In the genomic region with DNA sequence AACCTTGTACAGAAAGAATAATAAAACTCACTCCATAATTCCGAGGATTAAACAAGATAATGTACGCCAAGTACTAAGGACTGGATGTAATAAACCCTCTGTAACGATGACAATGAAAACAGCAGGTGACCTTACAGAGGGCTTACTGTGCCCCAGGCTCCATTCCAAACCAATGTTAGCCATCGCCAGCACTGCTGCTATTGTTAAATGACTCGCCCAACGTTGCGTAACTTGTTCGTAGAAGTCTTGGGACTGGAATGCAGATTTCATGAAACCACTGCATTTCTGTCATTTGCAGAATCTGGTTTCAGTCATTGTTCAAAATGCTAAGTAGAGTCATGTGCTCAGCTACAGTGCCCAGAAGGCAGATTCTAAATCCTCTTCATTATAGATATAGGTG, we compare ENCODE assay signal across 1 cellular context.
TF ChIP-seq lines count a peak whose summit lies in the region.

No MANE protein-coding gene starts in this region.

TF ChIP-seq in HEK293, 187 proteins besides CTCF, POLR2A, EP300 and RAD21 (continued from another document and continues in another):
- TF ChIP-seq PRDM10 (tag by site-specific recombination; IDR thresholded peaks at IDR 0.05) (no peak), ZNF19 (tag by site-specific recombination; IDR thresholded peaks at IDR 0.05; ENCODE audit: low read depth) (no peak), ZNF311 (tag by site-specific recombination; IDR thresholded peaks at IDR 0.05; ENCODE audit: borderline replicate concordance) (no peak), ZNF239 (tag by site-specific recombination; IDR thresholded peaks at IDR 0.05) (no peak), ZNF555 (tag by site-specific recombination; conservative IDR thresholded peaks at IDR 0.05) (no peak), PRDM6 (tag by site-specific recombination; IDR thresholded peaks at IDR 0.05) (peak; percentile 89), ZNF830 (tag by site-specific recombination; IDR thresholded peaks at IDR 0.05; ENCODE audit: low read depth) (no peak), ZNF274 (IDR thresholded peaks at IDR 0.05; ENCODE audit: low read length) (no peak), ZNF274 (tag by site-specific recombination; IDR thresholded peaks at IDR 0.05; ENCODE audit: borderline replicate concordance) (no peak), ZNF777 (tag by site-specific recombination; IDR thresholded peaks at IDR 0.05; ENCODE audit: borderline replicate concordance) (no peak), GFI1B (tag by site-specific recombination; IDR thresholded peaks at IDR 0.05) (0 out of 2 replicates have a peak, but pooled peaks have one; percentile 50), ZFHX2 (tag by site-specific recombination; conservative IDR thresholded peaks at IDR 0.05) (no peak), ZNF544 (tag by site-specific recombination; IDR thresholded peaks at IDR 0.05) (no peak), ZNF510 (tag by site-specific recombination; IDR thresholded peaks at IDR 0.05; ENCODE audit: insufficient replicate concordance) (no peak), GLIS2 (tag by site-specific recombination; IDR thresholded peaks at IDR 0.05) (no peak), ZNF24 (tag by site-specific recombination; IDR thresholded peaks at IDR 0.05) (no peak), ZNF23 (tag by site-specific recombination; IDR thresholded peaks at IDR 0.05; ENCODE audit: borderline replicate concordance) (no peak), WT1 (tag by site-specific recombination; IDR thresholded peaks at IDR 0.05) (no peak; the same call in 1 of the 2 replicates), ZNF571 (tag by site-specific recombination; IDR thresholded peaks at IDR 0.05) (no peak), ZNF624 (tag by site-specific recombination; IDR thresholded peaks at IDR 0.05) (no peak), ZNF324 (tag by site-specific recombination; IDR thresholded peaks at IDR 0.05) (no peak), ZBTB17 (tag by site-specific recombination; IDR thresholded peaks at IDR 0.05) (no peak), ZNF521 (tag by site-specific recombination; IDR thresholded peaks at IDR 0.05) (no peak), ZNF16 (tag by site-specific recombination; IDR thresholded peaks at IDR 0.05; ENCODE audit: low read depth) (no peak), ZNF266 (tag by site-specific recombination; IDR thresholded peaks at IDR 0.05; ENCODE audit: low read depth) (no peak), ZNF423 (tag by site-specific recombination; IDR thresholded peaks at IDR 0.05) (no peak), FEZF1 (tag by site-specific recombination; IDR thresholded peaks at IDR 0.05) (peak; percentile 67), AEBP2 (tag by site-specific recombination; IDR thresholded peaks at IDR 0.05; ENCODE audit: borderline replicate concordance) (no peak), ZNF146 (tag by site-specific recombination; IDR thresholded peaks at IDR 0.05) (no peak), ZNF76 (tag by site-specific recombination; IDR thresholded peaks at IDR 0.05; ENCODE audit: borderline replicate concordance, low read depth) (no peak), OVOL3 (tag by site-specific recombination; IDR thresholded peaks at IDR 0.05) (peak; percentile 71; the same call in 1 of the 2 replicates), ZSCAN16 (tag by site-specific recombination; IDR thresholded peaks at IDR 0.05) (no peak), ZNF623 (tag by site-specific recombination; IDR thresholded peaks at IDR 0.05) (no peak), ZNF302 (tag by site-specific recombination; IDR thresholded peaks at IDR 0.05; ENCODE audit: low read depth) (no peak), YY1 (tag by site-specific recombination; IDR thresholded peaks at IDR 0.05) (0 out of 2 replicates have a peak, but pooled peaks have one; percentile 25), ZNF350 (tag by site-specific recombination; IDR thresholded peaks at IDR 0.05) (no peak), KLF16 (tag by site-specific recombination; IDR thresholded peaks at IDR 0.05) (no peak), SETDB1 (IDR thresholded peaks at IDR 0.05; ENCODE audit: insufficient read length, low read length) (no peak), ZNF132 (tag by site-specific recombination; IDR thresholded peaks at IDR 0.05; ENCODE audit: borderline replicate concordance) (no peak), REPIN1 (tag by site-specific recombination; IDR thresholded peaks at IDR 0.05; ENCODE audit: low read depth) (no peak), ZFP37 (tag by site-specific recombination; IDR thresholded peaks at IDR 0.05) (no peak), ZEB2 (tag by site-specific recombination; IDR thresholded peaks at IDR 0.05) (no peak), ZNF610 (tag by site-specific recombination; IDR thresholded peaks at IDR 0.05; ENCODE audit: borderline replicate concordance) (no peak), MYNN (tag by site-specific recombination; IDR thresholded peaks at IDR 0.05; ENCODE audit: borderline replicate concordance) (no peak), ZXDB (tag by site-specific recombination; IDR thresholded peaks at IDR 0.05) (no peak), ZNF37A (tag by site-specific recombination; IDR thresholded peaks at IDR 0.05) (no peak), PATZ1 (tag by site-specific recombination; IDR thresholded peaks at IDR 0.05) (no peak), HOXD13 (CRISPR knock-in tag; IDR thresholded peaks at IDR 0.05; ENCODE audit: borderline replicate concordance) (peak; percentile 71; the same call in 1 of the 2 replicates), KLF7 (tag by site-specific recombination; IDR thresholded peaks at IDR 0.05; ENCODE audit: borderline replicate concordance) (peak; percentile 14; the same call in 1 of the 2 replicates), ZNF654 (tag by site-specific recombination; IDR thresholded peaks at IDR 0.05; ENCODE audit: low read depth) (no peak)
- TF ChIP-seq, protein P1, sequence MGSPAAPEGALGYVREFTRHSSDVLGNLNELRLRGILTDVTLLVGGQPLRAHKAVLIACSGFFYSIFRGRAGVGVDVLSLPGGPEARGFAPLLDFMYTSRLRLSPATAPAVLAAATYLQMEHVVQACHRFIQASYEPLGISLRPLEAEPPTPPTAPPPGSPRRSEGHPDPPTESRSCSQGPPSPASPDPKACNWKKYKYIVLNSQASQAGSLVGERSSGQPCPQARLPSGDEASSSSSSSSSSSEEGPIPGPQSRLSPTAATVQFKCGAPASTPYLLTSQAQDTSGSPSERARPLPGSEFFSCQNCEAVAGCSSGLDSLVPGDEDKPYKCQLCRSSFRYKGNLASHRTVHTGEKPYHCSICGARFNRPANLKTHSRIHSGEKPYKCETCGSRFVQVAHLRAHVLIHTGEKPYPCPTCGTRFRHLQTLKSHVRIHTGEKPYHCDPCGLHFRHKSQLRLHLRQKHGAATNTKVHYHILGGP (tag by site-specific recombination; IDR thresholded peaks at IDR 0.05) = 0 out of 2 replicates have a peak, but pooled peaks have one; percentile 17
- TF ChIP-seq, protein P2, sequence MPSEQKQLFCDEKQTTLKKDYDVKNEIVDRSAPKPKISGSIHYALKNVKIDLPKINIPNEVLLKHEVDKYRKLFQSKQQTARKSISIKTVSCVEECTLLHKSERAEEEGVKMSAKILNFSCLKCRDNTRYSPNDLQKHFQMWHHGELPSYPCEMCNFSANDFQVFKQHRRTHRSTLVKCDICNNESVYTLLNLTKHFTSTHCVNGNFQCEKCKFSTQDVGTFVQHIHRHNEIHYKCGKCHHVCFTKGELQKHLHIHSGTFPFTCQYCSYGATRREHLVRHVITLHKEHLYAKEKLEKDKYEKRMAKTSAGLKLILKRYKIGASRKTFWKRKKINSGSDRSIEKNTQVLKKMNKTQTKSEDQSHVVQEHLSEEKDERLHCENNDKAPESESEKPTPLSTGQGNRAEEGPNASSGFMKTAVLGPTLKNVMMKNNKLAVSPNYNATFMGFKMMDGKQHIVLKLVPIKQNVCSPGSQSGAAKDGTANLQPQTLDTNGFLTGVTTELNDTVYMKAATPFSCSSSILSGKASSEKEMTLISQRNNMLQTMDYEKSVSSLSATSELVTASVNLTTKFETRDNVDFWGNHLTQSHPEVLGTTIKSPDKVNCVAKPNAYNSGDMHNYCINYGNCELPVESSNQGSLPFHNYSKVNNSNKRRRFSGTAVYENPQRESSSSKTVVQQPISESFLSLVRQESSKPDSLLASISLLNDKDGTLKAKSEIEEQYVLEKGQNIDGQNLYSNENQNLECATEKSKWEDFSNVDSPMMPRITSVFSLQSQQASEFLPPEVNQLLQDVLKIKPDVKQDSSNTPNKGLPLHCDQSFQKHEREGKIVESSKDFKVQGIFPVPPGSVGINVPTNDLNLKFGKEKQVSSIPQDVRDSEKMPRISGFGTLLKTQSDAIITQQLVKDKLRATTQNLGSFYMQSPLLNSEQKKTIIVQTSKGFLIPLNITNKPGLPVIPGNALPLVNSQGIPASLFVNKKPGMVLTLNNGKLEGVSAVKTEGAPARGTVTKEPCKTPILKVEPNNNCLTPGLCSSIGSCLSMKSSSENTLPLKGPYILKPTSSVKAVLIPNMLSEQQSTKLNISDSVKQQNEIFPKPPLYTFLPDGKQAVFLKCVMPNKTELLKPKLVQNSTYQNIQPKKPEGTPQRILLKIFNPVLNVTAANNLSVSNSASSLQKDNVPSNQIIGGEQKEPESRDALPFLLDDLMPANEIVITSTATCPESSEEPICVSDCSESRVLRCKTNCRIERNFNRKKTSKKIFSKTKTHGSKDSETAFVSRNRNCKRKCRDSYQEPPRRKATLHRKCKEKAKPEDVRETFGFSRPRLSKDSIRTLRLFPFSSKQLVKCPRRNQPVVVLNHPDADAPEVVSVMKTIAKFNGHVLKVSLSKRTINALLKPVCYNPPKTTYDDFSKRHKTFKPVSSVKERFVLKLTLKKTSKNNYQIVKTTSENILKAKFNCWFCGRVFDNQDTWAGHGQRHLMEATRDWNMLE (tag by site-specific recombination; conservative IDR thresholded peaks at IDR 0.05; ENCODE audit: low read depth) = no peak
- TF ChIP-seq, protein P3, sequence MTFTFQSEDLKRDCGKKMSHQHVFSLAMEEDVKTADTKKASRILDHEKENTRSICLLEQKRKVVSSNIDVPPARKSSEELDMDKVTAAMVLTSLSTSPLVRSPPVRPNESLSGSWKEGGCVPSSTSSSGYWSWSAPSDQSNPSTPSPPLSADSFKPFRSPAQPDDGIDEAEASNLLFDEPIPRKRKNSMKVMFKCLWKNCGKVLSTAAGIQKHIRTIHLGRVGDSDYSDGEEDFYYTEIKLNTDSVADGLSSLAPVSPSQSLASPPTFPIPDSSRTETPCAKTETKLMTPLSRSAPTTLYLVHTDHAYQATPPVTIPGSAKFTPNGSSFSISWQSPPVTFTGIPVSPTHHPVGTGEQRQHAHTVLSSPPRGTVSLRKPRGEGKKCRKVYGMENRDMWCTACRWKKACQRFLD (tag by site-specific recombination; IDR thresholded peaks at IDR 0.05) = no peak
